ENCODE assay signal across 9 cellular contexts in the genomic region with DNA sequence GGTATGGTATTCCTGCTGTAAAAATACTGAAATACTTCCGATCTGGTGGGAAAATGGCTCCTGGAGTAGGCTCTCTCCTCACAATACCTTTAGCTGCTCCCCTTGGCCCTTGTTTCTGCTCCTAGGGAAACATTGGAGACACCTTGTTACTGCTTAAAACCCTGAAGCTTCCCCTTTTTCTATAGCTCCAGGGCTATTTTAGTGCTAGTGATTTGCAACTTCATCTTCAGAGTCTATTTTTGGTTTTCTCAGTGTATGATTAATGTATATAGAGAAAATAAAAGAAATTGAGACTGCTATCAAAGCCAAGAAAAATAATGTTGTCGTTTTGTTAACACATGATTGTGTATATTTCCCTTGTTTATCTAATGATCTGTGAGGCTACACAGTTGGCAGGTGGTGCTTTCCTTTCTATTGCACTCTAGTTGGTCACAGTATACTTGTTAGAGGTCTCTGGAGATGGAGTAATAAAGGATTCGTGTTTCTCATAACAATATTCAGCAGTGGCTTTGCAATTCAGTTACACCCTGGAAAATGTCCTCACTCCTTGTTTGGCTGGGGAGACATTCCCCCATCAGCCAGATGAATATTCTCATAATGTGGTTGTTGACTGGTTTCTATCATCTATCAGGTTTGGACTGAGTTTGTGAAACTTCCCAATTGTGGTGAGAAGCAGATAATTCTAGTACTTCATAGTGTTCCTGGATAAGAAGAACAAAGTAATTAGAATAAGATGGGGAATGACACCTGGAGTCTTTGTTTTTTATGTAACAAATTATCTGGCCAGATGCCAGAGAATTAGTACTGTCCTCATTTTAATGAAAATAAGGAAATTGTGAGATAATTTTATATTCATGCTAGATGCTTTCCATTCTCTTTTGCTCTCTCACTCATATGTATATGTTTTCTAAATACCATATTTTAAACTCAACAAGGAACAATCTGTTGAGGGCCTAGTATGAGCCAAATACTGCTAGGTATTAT. TPM values are rescaled to one million over a fixed set of nuclear protein-coding genes. Genes with fewer than 3 reads are reported as not detected.
A peak's percentile ranks its signal among the peaks of the same experiment; 100 is the strongest.
DNase-seq lines count a peak whose midpoint lies in the region; ATAC-seq and TF ChIP-seq lines count a peak whose summit lies in the region.
"Had no signal": no experiment of that assay in that cellular context is flagged by ENCODE, and none has a peak within 500 bp of the region (broad histone marks: within the 10 kb centered on the region; RNA-seq: fewer than 3 reads in every experiment).

No MANE protein-coding gene starts in this region.

- peaks cover 14 to 29% (median 21%) of the 10 kb centered on the region in 4 donors for H3K4me1 ChIP-seq in stomach

- ATAC-seq in activated CD4-positive, alpha-beta T cell treated with anti-CD3 and anti-CD28 coated beads for 36 hours, result no peak
- ATAC-seq in sciatic nerve, result no peak
- ATAC-seq: PC-3 had no signal

- H3K4me1 Mint-ChIP-seq in activated CD4-positive, alpha-beta T cell treated with anti-CD3 and anti-CD28 coated beads for 36 hours, result peaks cover 35% of the 10 kb centered on the region

- peaks cover 2% of the 10 kb centered on the region for H3K36me3 Mint-ChIP-seq in activated CD4-positive, alpha-beta T cell treated with anti-CD3 and anti-CD28 coated beads for 36 hours (ENCODE audit: low read depth)

- no peak overlapping the region for H3K4me3 ChIP-seq in stomach
- no peak overlapping the region for H3K4me3 ChIP-seq in WERI-Rb-1 (ENCODE audit: low read depth, low read length)

- peak overlapping the region; percentile 2 for H3K27ac Mint-ChIP-seq in activated CD4-positive, alpha-beta T cell treated with anti-CD3 and anti-CD28 coated beads for 36 hours

- no peak overlapping the region for H3K4me3 Mint-ChIP-seq in activated CD4-positive, alpha-beta T cell treated with anti-CD3 and anti-CD28 coated beads for 36 hours

- intact Hi-C loops in activated CD4-positive, alpha-beta T cell treated with anti-CD3 and anti-CD28 coated beads for 36 hours (cut with DNase I, micrococcal nuclease), result no loop called here
- intact Hi-C loops in stomach (cut with DNase I; ENCODE audit: low total_unique reads) (loop anchor here (5.0 kb wide), 1 partner anchor 53 kb away; no protein-coding TSS in a partner anchor), sciatic nerve (cut with DNase I) (no loop called here)

- CTCF ChIA-PET in activated CD4-positive, alpha-beta T cell treated with anti-CD3 and anti-CD28 coated beads for 36 hours (lab: Charles Lee), result interaction anchor here (0.6 to 0.9 kb wide), 2 partner anchors 37 to 155 kb away, joined by 4 read pairs; no protein-coding TSS in a partner anchor

- no peaks in the 10 kb centered on the region for H3K9me3 Mint-ChIP-seq in activated CD4-positive, alpha-beta T cell treated with anti-CD3 and anti-CD28 coated beads for 36 hours (ENCODE audit: low read depth)

- POLR2A ChIA-PET in activated CD4-positive, alpha-beta T cell treated with anti-CD3 and anti-CD28 coated beads for 36 hours (lab: Charles Lee), result no interaction called here

- H3K27ac ChIP-seq in stomach (peak overlapping the region; percentile 28 to 78 (median 57)), WERI-Rb-1 (no peak overlapping the region)

- H3K27me3 Mint-ChIP-seq in activated CD4-positive, alpha-beta T cell treated with anti-CD3 and anti-CD28 coated beads for 36 hours, result no peaks in the 10 kb centered on the region

- no peak for DNase-seq in activated CD4-positive, alpha-beta T cell treated with anti-CD3 and anti-CD28 coated beads for 36 hours
- DNase-seq in activated CD4-positive, alpha-beta T cell treated with anti-CD3 and anti-CD28 coated beads, Interleukin-2, amount 50 U/mL, for 48 hours, result no peak
- DNase-seq in NCI-H345 (lab: John Stamatoyannopoulos, UW) (peak; percentile 87), cerebellar cortex (ENCODE audit: low spot score) (peak; percentile 48), stomach (no peak), WERI-Rb-1 (no peak), sciatic nerve (ENCODE audit: low spot score) (no peak), superior temporal gyrus (ENCODE audit: extremely low spot score) (no peak)
- DNase-seq: PC-3 had no signal

- TF ChIP-seq EP300 in stomach (IDR thresholded peaks at IDR 0.05), result no peak

- H3K9me3 ChIP-seq in stomach (no peaks in the 10 kb centered on the region), WERI-Rb-1 (ENCODE audit: severe bottlenecking) (no peaks in the 10 kb centered on the region)

- no peak for TF ChIP-seq POLR2A in stomach (IDR thresholded peaks at IDR 0.05)

- H3K27me3 ChIP-seq in stomach, result no peaks in the 10 kb centered on the region
- no peaks in the 10 kb centered on the region for H3K27me3 ChIP-seq in WERI-Rb-1 (ENCODE audit: insufficient read depth, low read depth, severe bottlenecking)

- TF ChIP-seq CTCF in stomach (IDR thresholded peaks at IDR 0.05) (no peak), WERI-Rb-1 (IDR thresholded peaks at IDR 0.05; ENCODE audit: low read depth, low read length) (no peak)

- peaks cover 0 to 24% (median 0%) of the 10 kb centered on the region in 4 donors for H3K36me3 ChIP-seq in stomach
- H3K36me3 ChIP-seq in WERI-Rb-1, result no peaks in the 10 kb centered on the region

- 19 to 36% (median 31%) methylated on average over 3 of the region's 3 CpGs for WGBS in stomach, 5 donors

RNA-seq across cellular contexts. Expression of a gene that starts 44.8 kb away (rescaled TPM):
- 100 to 1,000 TPM; 394 to 452 TPM for total RNA-seq in activated CD4-positive, alpha-beta T cell treated with anti-CD3 and anti-CD28 coated beads for 36 hours
- total RNA-seq in stomach (100 to 1,000 TPM in 3 of 5 donors, 10 to 100 TPM in 2; 16.5 to 317 (median 125) TPM), sciatic nerve (82.2 TPM)
- polyA plus RNA-seq in stomach, result 10 to 100 TPM; 38.2 to 64.4 (median 63.8) TPM

Comparison
In these comparisons a context has a peak if more than half of its experiments do, and no peak if none do; other contexts are left out.
1. DNase-seq: peak in NCI-H345 (single experiment) and cerebellar cortex (single experiment); none in activated CD4-positive, alpha-beta T cell treated with anti-CD3 and anti-CD28 coated beads for 36 hours (single experiment), activated CD4-positive, alpha-beta T cell treated with anti-CD3 and anti-CD28 coated beads, Interleukin-2, amount 50 U/mL, for 48 hours (0 of 2), stomach (single experiment), WERI-Rb-1 (single experiment), sciatic nerve (single experiment) and superior temporal gyrus (single experiment).